ENCODE assay signal across 26 cellular contexts in genomic region chr10:62496925-62497324, GRCh38.
"Had no signal": no experiment of that assay in that cellular context is flagged by ENCODE, and none has a peak within 500 bp of the region (broad histone marks: within the 10 kb centered on the region; RNA-seq: fewer than 3 reads in every experiment).

No MANE protein-coding gene starts in this region.

- H3K4me1 ChIP-seq: colonic mucosa, esophagus squamous epithelium, gastrocnemius medialis had no signal

- H3K27ac ChIP-seq: colonic mucosa, epithelial cell of prostate, esophagus squamous epithelium, gastrocnemius medialis, heart right ventricle, left lung, lower lobe of right lung had no signal

- H3K36me3 ChIP-seq: colonic mucosa, esophagus squamous epithelium, gastrocnemius medialis, heart right ventricle, left lung, lower lobe of right lung had no signal

- H3K27me3 ChIP-seq: colonic mucosa had no signal

- DNase-seq: colonic mucosa; cortex of kidney; effector CD8-positive, alpha-beta T cell; effector memory CD8-positive, alpha-beta T cell; endodermal cell; erythroblast; esophagus squamous epithelium; foreskin fibroblast; foreskin melanocyte; gastrocnemius medialis; glutamatergic neuron; head of caudate nucleus; heart right ventricle; hippocampal formation; left cardiac atrium; left lung; left ventricle myocardium superior; lower lobe of right lung; mesenchymal stem cell; mucosa of descending colon; naive B cell had no signal

- H3K4me3 ChIP-seq: colonic mucosa, esophagus squamous epithelium, gastrocnemius medialis, heart right ventricle, left lung, lower lobe of right lung, mucosa of descending colon had no signal

- FAIRE-seq: endometrium, islet of Langerhans, keratinocyte had no signal

- H3K9me3 ChIP-seq: colonic mucosa, esophagus squamous epithelium, gastrocnemius medialis, left lung, lower lobe of right lung, mucosa of descending colon had no signal

- ATAC-seq: effector memory CD8-positive, alpha-beta T cell; esophagus mucosa; gastrocnemius medialis; heart right ventricle; left cardiac atrium; left lung; left ventricle myocardium superior; lower lobe of right lung; mucosa of descending colon had no signal
